Comparison of ENCODE assay signal across 13 cellular contexts in genomic region chr10:100968037-100968736, GRCh38. TPM values are rescaled to one million over a fixed set of nuclear protein-coding genes. Genes with fewer than 3 reads are reported as not detected.
A peak's percentile ranks its signal among the peaks of the same experiment; 100 is the strongest.
DNase-seq lines count a peak whose midpoint lies in the region; ATAC-seq, FAIRE-seq and TF ChIP-seq lines count a peak whose summit lies in the region.
"Had no signal": no experiment of that assay in that cellular context is flagged by ENCODE, and none has a peak within 500 bp of the region (broad histone marks: within the 10 kb centered on the region; RNA-seq: fewer than 3 reads in every experiment).

No MANE protein-coding gene starts in this region.

- intact Hi-C loops in Caco-2 (cut with micrococcal nuclease; ENCODE audit: unreplicated experiment) = no loop called here
- intact Hi-C loops in kidney (cut with DNase I) = no loop called here
- intact Hi-C loops in right cardiac atrium (cut with DNase I) = no loop called here

- H3K36me3 ChIP-seq in Caco-2 (ENCODE audit: control insufficient read depth, insufficient read depth, low read length) = peaks cover 7% of the 10 kb centered on the region
- H3K36me3 ChIP-seq in mucosa of stomach (ENCODE audit: control insufficient read depth, insufficient read depth, low read length) = no peaks in the 10 kb centered on the region
- H3K36me3 ChIP-seq in kidney (ENCODE audit: control insufficient read depth in 1 of 2, insufficient read depth in 2 of 2, low read length in 2 of 2) = peaks cover 4 to 5% of the 10 kb centered on the region in 2 donors
- H3K36me3 ChIP-seq: uterus had no signal

- no peaks in the 10 kb centered on the region for H3K27me3 Mint-ChIP-seq in Caco-2 (ENCODE audit: insufficient read depth, unreplicated experiment)
- H3K27me3 Mint-ChIP-seq in activated naive CD8-positive, alpha-beta T cell treated with anti-CD3 and anti-CD28 coated beads, Interleukin-2, amount 50 U/mL, for 24 hours = no peaks in the 10 kb centered on the region

- H3K4me1 Mint-ChIP-seq in Caco-2 (ENCODE audit: low read depth, unreplicated experiment) = peaks cover 49% of the 10 kb centered on the region
- H3K4me1 Mint-ChIP-seq in activated naive CD8-positive, alpha-beta T cell treated with anti-CD3 and anti-CD28 coated beads, Interleukin-2, amount 50 U/mL, for 24 hours = peaks cover 24% of the 10 kb centered on the region

- 84% methylated on average over 2 of the region's 2 CpGs for WGBS in right cardiac atrium

- TF ChIP-seq CTCF in AG10803 (conservative IDR thresholded peaks at IDR 0.05; ENCODE audit: low read length) (no peak), Caco-2 (IDR thresholded peaks at IDR 0.05; ENCODE audit: insufficient read depth in 1 of 2, low read depth in 1 of 2, low read length in 1 of 2, severe bottlenecking in 1 of 2, unreplicated experiment in 1 of 2) (no peak), kidney (IDR thresholded peaks at IDR 0.05; ENCODE audit: borderline replicate concordance, extremely low read depth, insufficient read depth) (no peak)

- peaks cover 24% of the 10 kb centered on the region for H3K36me3 Mint-ChIP-seq in Caco-2 (ENCODE audit: insufficient read depth, unreplicated experiment)
- H3K36me3 Mint-ChIP-seq in activated naive CD8-positive, alpha-beta T cell treated with anti-CD3 and anti-CD28 coated beads, Interleukin-2, amount 50 U/mL, for 24 hours (ENCODE audit: low read depth) = no peaks in the 10 kb centered on the region

- H3K4me3 ChIP-seq in AG10803 (ENCODE audit: low read length) (0 out of 2 replicates have a peak overlapping the region, but pooled peaks have one; percentile 63), Caco-2 (ENCODE audit: low read depth, low read length) (no peak overlapping the region), mucosa of stomach (ENCODE audit: low read length) (peak overlapping the region; percentile 58), kidney (ENCODE audit: low read length in 2 of 2) (peak overlapping the region in 1 of 2 donors; percentile 76), right cardiac atrium (ENCODE audit: low read length) (no peak overlapping the region)

- no peaks in the 10 kb centered on the region for H3K27me3 ChIP-seq in Caco-2 (replicated peaks; ENCODE audit: control insufficient read depth, insufficient read depth, low read length)
- H3K27me3 ChIP-seq in mucosa of stomach (ENCODE audit: control insufficient read depth, insufficient read depth, low read length) = no peaks in the 10 kb centered on the region
- no peaks in the 10 kb centered on the region for H3K27me3 ChIP-seq in right cardiac atrium (ENCODE audit: control insufficient read depth, insufficient read depth)
- H3K27me3 ChIP-seq: gastrocnemius medialis, uterus had no signal

- ATAC-seq in activated naive CD8-positive, alpha-beta T cell treated with anti-CD3 and anti-CD28 coated beads, Interleukin-2, amount 50 U/mL, for 24 hours = no peak
- ATAC-seq in HG02840 (IDR thresholded peaks at IDR 0.05; ENCODE audit: low FRiP score, unreplicated experiment) (no peak), right cardiac atrium (no peak)

- FAIRE-seq in kidney (lab: Jason Lieb, UNC) = no peak
- FAIRE-seq: GM12878 had no signal

- POLR2A ChIA-PET in Caco-2 (lab: Charles Lee) = no interaction called here

- no peak overlapping the region for H3K9ac ChIP-seq in mucosa of stomach (ENCODE audit: low read length)
- H3K9ac ChIP-seq in kidney (ENCODE audit: low read length in 2 of 2) = peak overlapping the region in 1 of 2 donors; percentile 69

- H3K4me1 ChIP-seq in Caco-2 (peaks cover 33% of the 10 kb centered on the region), mucosa of stomach (ENCODE audit: control insufficient read depth, insufficient read depth, low read length) (peaks cover 41% of the 10 kb centered on the region), kidney (ENCODE audit: control insufficient read depth in 1 of 2, insufficient read depth in 1 of 2, low read depth in 1 of 2, low read length in 2 of 2) (peaks cover 24% of the 10 kb centered on the region in 2 donors), right cardiac atrium (ENCODE audit: control insufficient read depth, insufficient read depth, low read length) (no peaks in the 10 kb centered on the region)

- CTCF ChIA-PET in Caco-2 (lab: Charles Lee) = interaction anchor here (0.6 to 2.4 kb wide), 3 partner anchors 19 to 46 kb away, joined by 3 to 12 read pairs (median 4); partner anchors contain the start of genes MRPL43 and TWNK

- H3K27ac ChIP-seq in kidney (ENCODE audit: low read depth in 2 of 2, low read length in 2 of 2) (no peak overlapping the region), right cardiac atrium (ENCODE audit: low read length) (no peak overlapping the region)
- H3K27ac ChIP-seq: gastrocnemius medialis, lower lobe of right lung, uterus had no signal

- no peaks in the 10 kb centered on the region for H3K9me3 Mint-ChIP-seq in Caco-2 (ENCODE audit: unreplicated experiment)
- H3K9me3 Mint-ChIP-seq in activated naive CD8-positive, alpha-beta T cell treated with anti-CD3 and anti-CD28 coated beads, Interleukin-2, amount 50 U/mL, for 24 hours = no peaks in the 10 kb centered on the region

- peak overlapping the region; percentile 90 for H3K4me3 Mint-ChIP-seq in Caco-2 (ENCODE audit: unreplicated experiment)
- peak overlapping the region; percentile 18 for H3K4me3 Mint-ChIP-seq in activated naive CD8-positive, alpha-beta T cell treated with anti-CD3 and anti-CD28 coated beads, Interleukin-2, amount 50 U/mL, for 24 hours

- H3K9me3 ChIP-seq in Caco-2 = no peaks in the 10 kb centered on the region
- no peaks in the 10 kb centered on the region for H3K9me3 ChIP-seq in mucosa of stomach (ENCODE audit: control insufficient read depth, low read length)
- H3K9me3 ChIP-seq in kidney (ENCODE audit: control insufficient read depth in 1 of 2, low read length in 2 of 2) = no peaks in the 10 kb centered on the region
- no peaks in the 10 kb centered on the region for H3K9me3 ChIP-seq in right cardiac atrium (ENCODE audit: control insufficient read depth, low read length)
- H3K9me3 ChIP-seq: gastrocnemius medialis, lower lobe of right lung, uterus had no signal

- H3K27ac Mint-ChIP-seq in Caco-2 (ENCODE audit: unreplicated experiment) = peak overlapping the region; percentile 86
- no peak overlapping the region for H3K27ac Mint-ChIP-seq in activated naive CD8-positive, alpha-beta T cell treated with anti-CD3 and anti-CD28 coated beads, Interleukin-2, amount 50 U/mL, for 24 hours

- DNase-seq in AG10803 (ENCODE audit: low read depth) (no peak), Caco-2 (no peak), COLO668 (lab: John Stamatoyannopoulos, UW; ENCODE audit: unreplicated experiment) (no peak), kidney (no peak), right cardiac atrium (no peak)
- no peak for DNase-seq in activated naive CD8-positive, alpha-beta T cell treated with anti-CD3 and anti-CD28 coated beads, Interleukin-2, amount 50 U/mL, for 24 hours
- DNase-seq: cortex of kidney, gastrocnemius medialis had no signal

- BruUV-seq in Caco-2 (replicated peaks; lab: Mats Ljungman, UMichigan) = TSS peak; percentile 44

RNA-seq across cellular contexts. Expression of gene SEMA4G, which starts 1.1 kb away (rescaled TPM):
- total RNA-seq in Caco-2 (2022) (67.3 and 81.2 TPM in 2 replicates), kidney (6.1 TPM), right cardiac atrium (1 to 10 TPM; 3.1 to 3.8 (median 3.3) TPM)
- polyA plus RNA-seq in kidney (ENCODE audit: insufficient read depth, low read depth, low replicate concordance) (23.5 TPM), right cardiac atrium (3.2 TPM)

RNA-seq across cellular contexts. Expression of gene MRPL43, which starts 19.1 kb away (rescaled TPM):
- total RNA-seq in Caco-2 (2022) (82.1 and 84.1 TPM in 2 replicates), kidney (81.5 TPM), right cardiac atrium (10 to 100 TPM; 47.2 to 62.6 (median 60.6) TPM)
- polyA plus RNA-seq in kidney (ENCODE audit: insufficient read depth, low read depth, low replicate concordance) (157 TPM), right cardiac atrium (90.6 TPM)

RNA-seq across cellular contexts. Expression of gene TWNK, which starts 19.2 kb away (rescaled TPM):
- total RNA-seq in Caco-2 (2022) (26.2 and 29.8 TPM in 2 replicates), kidney (8.9 TPM), right cardiac atrium (1 to 10 TPM; 4.3 to 7.5 (median 5.2) TPM)
- polyA plus RNA-seq in kidney (ENCODE audit: insufficient read depth, low read depth, low replicate concordance) (3.8 TPM), right cardiac atrium (4.4 TPM)

RNA-seq across cellular contexts. Expression of gene LZTS2, which starts 31.4 kb away (rescaled TPM):
- total RNA-seq in Caco-2 (2022) = 53.3 and 54.8 TPM in 2 replicates
- total RNA-seq in kidney = 54.7 TPM
- 47.3 TPM for polyA plus RNA-seq in kidney (ENCODE audit: insufficient read depth, low read depth, low replicate concordance)
- total RNA-seq in right cardiac atrium = 10 to 100 TPM; 42.5 to 48.5 (median 47.5) TPM
- polyA plus RNA-seq in right cardiac atrium = 66.4 TPM

RNA-seq across cellular contexts. Expression of gene SLF2, which starts 55.4 kb away (rescaled TPM):
- total RNA-seq in Caco-2 (2022) (25.2 and 28.8 TPM in 2 replicates), kidney (29.6 TPM), right cardiac atrium (10 to 100 TPM; 15.8 to 22.6 (median 20.5) TPM)
- polyA plus RNA-seq in kidney (ENCODE audit: insufficient read depth, low read depth, low replicate concordance) (6.7 TPM), right cardiac atrium (7.4 TPM)

Comparison
In these comparisons a context has a peak if more than half of its experiments do, and no peak if none do; other contexts are left out.
1. H3K4me3 ChIP-seq: peak in AG10803 (single experiment) and mucosa of stomach (single experiment); none in Caco-2 (single experiment) and right cardiac atrium (single experiment).